17 cellular contexts compared by ENCODE assay signal in genomic region chr10:43939389-43939938, GRCh38.
DNase-seq lines count a peak whose midpoint lies in the region; ATAC-seq and TF ChIP-seq lines count a peak whose summit lies in the region.
"Had no signal": no experiment of that assay in that cellular context is flagged by ENCODE, and none has a peak within 500 bp of the region (broad histone marks: within the 10 kb centered on the region; RNA-seq: fewer than 3 reads in every experiment).

No MANE protein-coding gene starts in this region.

- ATAC-seq in GM18867 (IDR thresholded peaks at IDR 0.05; ENCODE audit: unreplicated experiment) = peak; percentile 21
- peak; percentile 6 for ATAC-seq in HG02571 (IDR thresholded peaks at IDR 0.05; ENCODE audit: unreplicated experiment)
- ATAC-seq in effector memory CD8-positive, alpha-beta T cell (replicated peaks) = no peak
- no peak for ATAC-seq in GM18505 (IDR thresholded peaks at IDR 0.05; ENCODE audit: unreplicated experiment)

- H3K4me1 Mint-ChIP-seq in effector memory CD8-positive, alpha-beta T cell (ENCODE audit: low read depth in 2 of 2) = peaks cover 18 to 25% of the 10 kb centered on the region in 2 donors

- H3K27me3 Mint-ChIP-seq in effector memory CD8-positive, alpha-beta T cell = peaks cover 5 to 9% of the 10 kb centered on the region in 2 donors

- no peaks in the 10 kb centered on the region for H3K9me3 Mint-ChIP-seq in effector memory CD8-positive, alpha-beta T cell

- H3K36me3 Mint-ChIP-seq in effector memory CD8-positive, alpha-beta T cell (ENCODE audit: insufficient read depth) = peaks cover 3% of the 10 kb centered on the region
- H3K36me3 Mint-ChIP-seq: naive B cell had no signal

- peak overlapping the region; percentile 0 to 59 for H3K27ac Mint-ChIP-seq in effector memory CD8-positive, alpha-beta T cell

- H3K4me3 Mint-ChIP-seq in effector memory CD8-positive, alpha-beta T cell = no peak overlapping the region
- H3K4me3 Mint-ChIP-seq: naive B cell had no signal

- no peak for TF ChIP-seq POLR2A in GM18505 (IDR thresholded peaks at IDR 0.05; ENCODE audit: borderline replicate concordance, extremely low read depth, insufficient read depth, insufficient read length)

- DNase-seq in effector memory CD8-positive, alpha-beta T cell = no peak
- peak; percentile 3 for DNase-seq in retina
- no peak for DNase-seq in NCI-H69 (lab: John Stamatoyannopoulos, UW)
- DNase-seq in NCI-H1930 (lab: John Stamatoyannopoulos, UW) = no peak
- DNase-seq: activated CD4-positive, CD25-positive, alpha-beta regulatory T cell; activated gamma-delta T cell treated with Interleukin-2 at 50 U/mL for 16 hours; AML-193; amniotic stem cell; effector CD8-positive, alpha-beta T cell; GOT3; mammary epithelial cell; naive B cell; NCI-H1417 treated with DMSO at 0.1 percent for 48 hours; stimulated activated CD4-positive, alpha-beta T cell treated with anti-CD3 and anti-CD28 coated beads, Interleukin-4, amount 100 ng/mL, for 24 hours had no signal

Comparison
In these comparisons a context has a peak if more than half of its experiments do, and no peak if none do; other contexts are left out.
1. ATAC-seq: peak in GM18867 (single experiment) and HG02571 (single experiment); none in effector memory CD8-positive, alpha-beta T cell (single experiment) and GM18505 (single experiment).